Comparison of ENCODE assay signal across 7 cellular contexts in genomic region chr4:114670733-114671132, GRCh38.
DNase-seq lines count a peak whose midpoint lies in the region; ATAC-seq and TF ChIP-seq lines count a peak whose summit lies in the region.
"Not testable (repeated sequence)": the region's sequence is repeated elsewhere in the genome, so short reads cannot be mapped to it uniquely, and the experiment has no call there.

No MANE protein-coding gene starts in this region.

- CTCF ChIA-PET in activated B cell treated with CpG ODN at 0.5 μM for 24 hours (lab: Charles Lee) = not testable (repeated sequence)

- not testable (repeated sequence) for TF ChIP-seq CTCF in activated B cell treated with CpG ODN at 0.5 μM for 24 hours (IDR thresholded peaks at IDR 0.05)

- POLR2A ChIA-PET in activated B cell treated with CpG ODN at 0.5 μM for 24 hours (lab: Charles Lee) = not testable (repeated sequence)

- not testable (repeated sequence) for H3K27me3 ChIP-seq in BLaER1

- H3K36me3 Mint-ChIP-seq in activated B cell treated with CpG ODN at 0.5 μM for 24 hours (ENCODE audit: low read depth) = peaks cover 52% of the 10 kb centered on the region

- intact Hi-C loops in activated B cell treated with CpG ODN at 0.5 μM for 24 hours (cut with micrococcal nuclease) = not testable (repeated sequence)

- not testable (repeated sequence) for H4K20me1 ChIP-seq in BLaER1

- H3K9me3 Mint-ChIP-seq in activated B cell treated with CpG ODN at 0.5 μM for 24 hours = not testable (repeated sequence)

- not testable (repeated sequence) for H3K9me3 ChIP-seq in BLaER1

- H3K4me3 Mint-ChIP-seq in activated B cell treated with CpG ODN at 0.5 μM for 24 hours = peak overlapping the region; percentile 17

- DNase-seq in activated B cell treated with CpG ODN at 0.5 μM for 24 hours = not testable (repeated sequence)

- H3K27ac Mint-ChIP-seq in activated B cell treated with CpG ODN at 0.5 μM for 24 hours = not testable (repeated sequence)

- peak overlapping the region; percentile 50 for H3K4me2 ChIP-seq in BLaER1

- peaks cover 37% of the 10 kb centered on the region for H3K4me1 ChIP-seq in BLaER1

- ATAC-seq in GM18511 (IDR thresholded peaks at IDR 0.05; ENCODE audit: unreplicated experiment) (peak; percentile 65), GM19397 (IDR thresholded peaks at IDR 0.05; ENCODE audit: unreplicated experiment) (peak; percentile 55), GM21576 (IDR thresholded peaks at IDR 0.05; ENCODE audit: unreplicated experiment) (peak; percentile 56), HG02884 (IDR thresholded peaks at IDR 0.05; ENCODE audit: unreplicated experiment) (peak; percentile 78), HG03442 (IDR thresholded peaks at IDR 0.05; ENCODE audit: unreplicated experiment) (peak; percentile 46)
- not testable (repeated sequence) for ATAC-seq in activated B cell treated with CpG ODN at 0.5 μM for 24 hours (ENCODE audit: low read depth)

- H3K4me3 ChIP-seq in BLaER1 = not testable (repeated sequence)

- H3K9ac ChIP-seq in BLaER1 = not testable (repeated sequence)

- not testable (repeated sequence) for H3K27me3 Mint-ChIP-seq in activated B cell treated with CpG ODN at 0.5 μM for 24 hours

- H3K27ac ChIP-seq in BLaER1 = not testable (repeated sequence)

- H3K4me1 Mint-ChIP-seq in activated B cell treated with CpG ODN at 0.5 μM for 24 hours = peaks cover 24% of the 10 kb centered on the region

- peaks cover 28% of the 10 kb centered on the region; the same call in 1 of the 2 replicates for H3K36me3 ChIP-seq in BLaER1
